Comparison of ENCODE assay signal across 19 cellular contexts in the genomic region with DNA sequence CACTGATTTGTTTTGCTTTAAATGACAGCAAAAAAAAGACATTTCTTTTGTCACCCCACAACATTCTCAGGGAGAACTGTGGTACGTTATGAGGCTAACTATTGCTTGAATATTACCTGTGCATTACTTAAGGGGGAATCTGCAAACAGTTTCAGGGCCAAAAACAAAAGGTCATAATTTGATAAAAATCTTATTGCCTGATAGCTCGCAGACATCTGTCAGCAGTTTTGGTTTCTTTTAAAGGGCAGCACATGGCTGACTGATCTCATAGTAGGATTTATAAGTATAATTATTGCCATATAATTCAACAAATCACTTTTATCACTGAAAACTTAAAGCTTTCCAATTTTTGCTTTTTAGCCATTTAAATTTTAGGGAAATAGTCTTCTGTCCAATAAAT.
DNase-seq lines count a peak whose midpoint lies in the region; ATAC-seq and TF ChIP-seq lines count a peak whose summit lies in the region.
"Had no signal": no experiment of that assay in that cellular context is flagged by ENCODE, and none has a peak within 500 bp of the region (broad histone marks: within the 10 kb centered on the region; RNA-seq: fewer than 3 reads in every experiment).

No MANE protein-coding gene starts in this region.

- no peak for TF ChIP-seq CTCF in glutamatergic neuron (IDR thresholded peaks at IDR 0.05; ENCODE audit: partially characterized antibody, unreplicated experiment)
- TF ChIP-seq CTCF in nephron progenitor cell (IDR thresholded peaks at IDR 0.05), result no peak
- TF ChIP-seq CTCF in right lobe of liver (IDR thresholded peaks at IDR 0.05), result no peak

- no peaks in the 10 kb centered on the region for H3K9me3 ChIP-seq in right lobe of liver
- H3K9me3 ChIP-seq: BLaER1, Caco-2, HAP-1 had no signal

- TF ChIP-seq POLR2A in right lobe of liver (IDR thresholded peaks at IDR 0.05), result no peak

- H3K4me1 Mint-ChIP-seq in glutamatergic neuron (ENCODE audit: low read depth, unreplicated experiment) (peaks cover 31% of the 10 kb centered on the region), nephron progenitor cell (no peaks in the 10 kb centered on the region)
- H3K4me1 Mint-ChIP-seq: B cell; CD4-positive, CD25-positive, alpha-beta regulatory T cell had no signal

- H3K9me3 Mint-ChIP-seq in glutamatergic neuron (ENCODE audit: unreplicated experiment), result peaks cover 6% of the 10 kb centered on the region
- H3K9me3 Mint-ChIP-seq in nephron progenitor cell, result no peaks in the 10 kb centered on the region
- H3K9me3 Mint-ChIP-seq: CD4-positive, CD25-positive, alpha-beta regulatory T cell; CD8-positive, alpha-beta T cell; HFFc6 had no signal

- H3K36me3 Mint-ChIP-seq in glutamatergic neuron (ENCODE audit: unreplicated experiment) (no peaks in the 10 kb centered on the region), nephron progenitor cell (ENCODE audit: low read depth) (no peaks in the 10 kb centered on the region)
- H3K36me3 Mint-ChIP-seq: CD4-positive, CD25-positive, alpha-beta regulatory T cell; CD8-positive, alpha-beta T cell had no signal

- no peaks in the 10 kb centered on the region for H3K36me3 ChIP-seq in right lobe of liver
- H3K36me3 ChIP-seq: BLaER1, HAP-1 had no signal

- H3K27ac Mint-ChIP-seq in glutamatergic neuron (ENCODE audit: unreplicated experiment), result peak overlapping the region; percentile 89
- H3K27ac Mint-ChIP-seq in nephron progenitor cell, result no peak overlapping the region
- H3K27ac Mint-ChIP-seq: B cell; CD4-positive, CD25-positive, alpha-beta regulatory T cell; CD8-positive, alpha-beta T cell; HFFc6 had no signal

- H3K4me3 Mint-ChIP-seq in glutamatergic neuron (ENCODE audit: unreplicated experiment) (peak overlapping the region; percentile 32), nephron progenitor cell (no peak overlapping the region)
- H3K4me3 Mint-ChIP-seq: B cell; CD4-positive, CD25-positive, alpha-beta regulatory T cell; CD8-positive, alpha-beta T cell; HFFc6 had no signal

- H3K4me1 ChIP-seq in right lobe of liver, result no peaks in the 10 kb centered on the region
- H3K4me1 ChIP-seq: BLaER1, Caco-2 had no signal

- H3K4me3 ChIP-seq in right lobe of liver, result no peak overlapping the region
- H3K4me3 ChIP-seq: BLaER1, HAP-1 had no signal

- WGBS in right lobe of liver (ENCODE audit: insufficient coverage, low coverage, low lambda C conversion rate, missing lambda C conversion rate), result 45% methylated on average over 2 of the region's 2 CpGs

- H3K27me3 ChIP-seq in right lobe of liver, result no peaks in the 10 kb centered on the region
- H3K27me3 ChIP-seq: BLaER1 had no signal

- DNase-seq in DMS 273 (lab: John Stamatoyannopoulos, UW; ENCODE audit: unreplicated experiment), result peak; percentile 11
- DNase-seq in DMS 273 treated with DMSO at 0.1 percent for 48 hours (lab: John Stamatoyannopoulos, UW), result no peak
- peak; percentile 68 for DNase-seq in SK-N-DZ (ENCODE audit: low spot score)
- DNase-seq in glutamatergic neuron, result no peak
- no peak for DNase-seq in nephron progenitor cell
- no peak for DNase-seq in right lobe of liver
- DNase-seq: Caco-2; CD4-positive, CD25-positive, alpha-beta regulatory T cell; CD8-positive, alpha-beta T cell; DMS53; DMS79 treated with DMSO at 0.1 percent for 48 hours; GF-D8; GOT3; HFFc6 had no signal

- peaks cover 6% of the 10 kb centered on the region for H3K27me3 Mint-ChIP-seq in glutamatergic neuron (ENCODE audit: unreplicated experiment)
- no peaks in the 10 kb centered on the region for H3K27me3 Mint-ChIP-seq in nephron progenitor cell (ENCODE audit: low read depth, poor library complexity)
- H3K27me3 Mint-ChIP-seq: B cell; CD4-positive, CD25-positive, alpha-beta regulatory T cell had no signal

- intact Hi-C loops in right lobe of liver (cut with DNase I), result no loop called here

- no peak for ATAC-seq in right lobe of liver
- ATAC-seq: CD8-positive, alpha-beta T cell had no signal

- no peak overlapping the region for H3K27ac ChIP-seq in right lobe of liver
- H3K27ac ChIP-seq: 22Rv1, BLaER1, C4-2B had no signal

Comparison
In these comparisons a context has a peak if more than half of its experiments do, and no peak if none do; other contexts are left out.
1. DNase-seq: peak in DMS 273 (single experiment) and SK-N-DZ (single experiment); none in DMS 273 treated with DMSO at 0.1 percent for 48 hours (single experiment), glutamatergic neuron (single experiment), nephron progenitor cell (single experiment) and right lobe of liver (0 of 3).